In the genomic region with DNA sequence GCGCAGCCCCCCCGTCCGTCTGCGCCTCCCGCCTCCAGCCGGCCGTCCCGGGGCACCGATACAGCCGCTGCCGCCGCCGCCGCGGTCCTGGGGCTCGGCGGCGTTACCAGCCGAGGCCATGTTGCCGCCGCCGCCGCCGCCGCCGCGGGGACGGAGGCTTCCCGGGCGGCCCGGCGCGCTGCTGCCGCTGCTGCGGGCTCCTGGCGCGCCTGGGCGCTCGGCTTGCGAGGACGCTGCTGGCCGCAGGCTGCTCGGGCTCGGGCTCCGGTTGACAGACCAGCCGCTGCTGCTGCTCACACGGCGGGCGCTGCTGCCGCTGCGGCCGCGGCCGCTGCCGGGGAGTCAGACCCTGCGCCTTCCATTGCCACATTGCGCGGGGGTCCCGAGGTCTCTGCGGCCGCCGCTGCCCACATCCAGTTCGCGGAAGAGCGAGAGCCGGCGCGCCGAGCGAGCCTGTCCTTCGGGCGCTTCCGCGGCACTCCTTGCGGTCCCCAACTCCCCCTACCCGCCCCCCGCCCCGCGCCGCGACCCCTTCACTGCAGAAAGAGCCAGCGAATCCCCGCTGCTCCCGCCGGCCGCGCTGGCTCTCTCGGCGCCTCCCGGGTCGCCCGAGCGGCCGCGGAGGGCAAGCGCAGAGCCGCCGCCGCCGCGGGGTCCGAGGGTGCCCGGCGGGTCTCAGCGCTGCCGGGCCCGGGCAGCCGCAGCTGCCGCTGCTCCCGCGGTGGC, we compare ENCODE assay signal across 8 cellular contexts. TPM values are rescaled to one million over a fixed set of nuclear protein-coding genes. Genes with fewer than 3 reads are reported as not detected.
DNase-seq lines count a peak whose midpoint lies in the region; ATAC-seq and TF ChIP-seq lines count a peak whose summit lies in the region.

No MANE protein-coding gene starts in this region.

- H3K9me3 Mint-ChIP-seq in CD8-positive, alpha-beta T cell: no peaks in the 10 kb centered on the region
- H3K9me3 Mint-ChIP-seq in activated naive CD4-positive, alpha-beta T cell treated with anti-CD3 and anti-CD28 coated beads, Interleukin-2, amount 10 ng/mL, durations not matched to agents 7 days and 5 days: no peaks in the 10 kb centered on the region

- no peak for TF ChIP-seq CTCF in CD8-positive, alpha-beta T cell (IDR thresholded peaks at IDR 0.05)
- no peak for TF ChIP-seq CTCF in hepatocyte (IDR thresholded peaks at IDR 0.05; ENCODE audit: poor library complexity)
- no peak for TF ChIP-seq CTCF in smooth muscle cell (IDR thresholded peaks at IDR 0.05; ENCODE audit: borderline replicate concordance, insufficient read depth, poor library complexity, severe bottlenecking)

- ATAC-seq in CD8-positive, alpha-beta T cell: no peak
- ATAC-seq in HG03196 (IDR thresholded peaks at IDR 0.05; ENCODE audit: unreplicated experiment): no peak

- H3K79me2 ChIP-seq in hepatocyte (peaks cover 69% of the 10 kb centered on the region), smooth muscle cell (ENCODE audit: low read depth) (peaks cover 1% of the 10 kb centered on the region)

- peaks cover 28% of the 10 kb centered on the region for H3K27me3 Mint-ChIP-seq in CD8-positive, alpha-beta T cell (ENCODE audit: low read depth)
- H3K27me3 Mint-ChIP-seq in activated naive CD4-positive, alpha-beta T cell treated with anti-CD3 and anti-CD28 coated beads, Interleukin-2, amount 10 ng/mL, durations not matched to agents 7 days and 5 days: peaks cover 94% of the 10 kb centered on the region

- H3K27ac Mint-ChIP-seq in CD8-positive, alpha-beta T cell: no peak overlapping the region
- H3K27ac Mint-ChIP-seq in activated naive CD4-positive, alpha-beta T cell treated with anti-CD3 and anti-CD28 coated beads, Interleukin-2, amount 10 ng/mL, durations not matched to agents 7 days and 5 days: no peak overlapping the region

- H3K4me3 ChIP-seq in CD8-positive, alpha-beta T cell (ENCODE audit: low read depth, low read length): peak overlapping the region; percentile 99
- peak overlapping the region; percentile 90 for H3K4me3 ChIP-seq in HUES48 (ENCODE audit: low read depth, low read length)
- H3K4me3 ChIP-seq in hepatocyte: peak overlapping the region; percentile 98
- peak overlapping the region; percentile 90 for H3K4me3 ChIP-seq in smooth muscle cell

- under 1% methylated on average over 98 of the region's 111 CpGs for WGBS in hepatocyte (ENCODE audit: low lambda C conversion rate, missing lambda C conversion rate)
- whole genome bisulfite sequencing in smooth muscle cell (ENCODE audit: low lambda C conversion rate): under 1% methylated on average over 57 of the region's 111 CpGs

- peaks cover 55% of the 10 kb centered on the region for H3K4me1 Mint-ChIP-seq in CD8-positive, alpha-beta T cell (ENCODE audit: low read depth)
- peaks cover 53% of the 10 kb centered on the region for H3K4me1 Mint-ChIP-seq in activated naive CD4-positive, alpha-beta T cell treated with anti-CD3 and anti-CD28 coated beads, Interleukin-2, amount 10 ng/mL, durations not matched to agents 7 days and 5 days

- H3K9me3 ChIP-seq in CD8-positive, alpha-beta T cell (ENCODE audit: low read length): no peaks in the 10 kb centered on the region
- H3K9me3 ChIP-seq in HUES48 (ENCODE audit: control insufficient read depth, insufficient read depth, low read length) (no peaks in the 10 kb centered on the region), hepatocyte (ENCODE audit: low read depth) (no peaks in the 10 kb centered on the region), smooth muscle cell (replicated peaks; ENCODE audit: low read depth) (no peaks in the 10 kb centered on the region)

- no peak overlapping the region for H2AFZ ChIP-seq in hepatocyte
- H2AFZ ChIP-seq in smooth muscle cell (ENCODE audit: low read depth): peak overlapping the region; percentile 65

- peak in 1 of 7 experiments; percentile 16 for DNase-seq in CD8-positive, alpha-beta T cell
- peak; percentile 36 for DNase-seq in activated naive CD4-positive, alpha-beta T cell treated with anti-CD3 and anti-CD28 coated beads, Interleukin-2, amount 10 ng/mL, durations not matched to agents 7 days and 5 days
- peak; percentile 56 for DNase-seq in hepatocyte (ENCODE audit: low spot score)
- DNase-seq in smooth muscle cell (lab: John Stamatoyannopoulos, UW; ENCODE audit: unreplicated experiment): no peak
- DNase-seq in pons (ENCODE audit: low spot score): no peak
- no peak for DNase-seq in medulla oblongata (ENCODE audit: extremely low spot score)

- peaks cover 27% of the 10 kb centered on the region for H3F3A ChIP-seq in smooth muscle cell (ENCODE audit: low read depth)

- no peaks in the 10 kb centered on the region for H3K36me3 ChIP-seq in CD8-positive, alpha-beta T cell (ENCODE audit: insufficient read depth, low read length)
- H3K36me3 ChIP-seq in HUES48 (ENCODE audit: control insufficient read depth, insufficient read depth, low read length): peaks cover under 1% of the 10 kb centered on the region; the same call in 1 of the 2 replicates
- no peaks in the 10 kb centered on the region for H3K36me3 ChIP-seq in hepatocyte (replicated peaks; ENCODE audit: insufficient read depth, low read depth)
- no peaks in the 10 kb centered on the region for H3K36me3 ChIP-seq in smooth muscle cell (ENCODE audit: low read depth)

- no peaks in the 10 kb centered on the region for H3K9me2 ChIP-seq in hepatocyte (replicated peaks; ENCODE audit: insufficient read depth)

- intact Hi-C loops in CD8-positive, alpha-beta T cell (cut with DNase I, micrococcal nuclease): loop anchor here (1.0 to 5.0 kb wide), 3 partner anchors 366 to 709 kb away; a partner anchor contains a TSS

- POLR2A ChIA-PET in CD8-positive, alpha-beta T cell (lab: Charles Lee): interaction anchor here (0.6 to 0.8 kb wide), 3 partner anchors 9 to 1249 kb away, joined by 3 to 4 read pairs (median 3); a partner anchor contains a TSS

- H4K20me1 ChIP-seq in hepatocyte (ENCODE audit: insufficient read depth, poor library complexity, severe bottlenecking) (peaks cover 17% of the 10 kb centered on the region), smooth muscle cell (ENCODE audit: low read depth) (peaks cover 24% of the 10 kb centered on the region)

- no peak overlapping the region for H3K27ac ChIP-seq in CD8-positive, alpha-beta T cell (ENCODE audit: low read depth, low read length)
- H3K27ac ChIP-seq in HUES48 (ENCODE audit: low read depth, low read length) (peak overlapping the region; percentile 90), hepatocyte (peak overlapping the region; percentile 99), smooth muscle cell (ENCODE audit: low read depth) (peak overlapping the region; percentile 86)

- peaks cover 35% of the 10 kb centered on the region for H3K4me1 ChIP-seq in CD8-positive, alpha-beta T cell (ENCODE audit: insufficient read depth, low read length)
- H3K4me1 ChIP-seq in HUES48 (ENCODE audit: control insufficient read depth, insufficient read depth, low read length): peaks cover 32% of the 10 kb centered on the region
- peaks cover 2% of the 10 kb centered on the region for H3K4me1 ChIP-seq in hepatocyte (ENCODE audit: insufficient read depth)
- peaks cover 23% of the 10 kb centered on the region for H3K4me1 ChIP-seq in smooth muscle cell (ENCODE audit: low read depth)

- H3K4me2 ChIP-seq in hepatocyte (peak overlapping the region; percentile 88), smooth muscle cell (peak overlapping the region; percentile 96)

- H3K27me3 ChIP-seq in CD8-positive, alpha-beta T cell (ENCODE audit: insufficient read depth, low read length): no peaks in the 10 kb centered on the region
- peaks cover 13% of the 10 kb centered on the region for H3K27me3 ChIP-seq in HUES48 (ENCODE audit: control insufficient read depth, insufficient read depth, low read length)
- H3K27me3 ChIP-seq in hepatocyte: no peaks in the 10 kb centered on the region
- peaks cover 6% of the 10 kb centered on the region for H3K27me3 ChIP-seq in smooth muscle cell (ENCODE audit: low read depth)

- H3K9ac ChIP-seq in HUES48 (ENCODE audit: low read depth, low read length) (peak overlapping the region; percentile 75; the same call in 1 of the 2 replicates), smooth muscle cell (ENCODE audit: low read depth) (peak overlapping the region; percentile 42)

- peak overlapping the region; percentile 97 for H3K4me3 Mint-ChIP-seq in CD8-positive, alpha-beta T cell
- H3K4me3 Mint-ChIP-seq in activated naive CD4-positive, alpha-beta T cell treated with anti-CD3 and anti-CD28 coated beads, Interleukin-2, amount 10 ng/mL, durations not matched to agents 7 days and 5 days: peak overlapping the region; percentile 94

- CTCF ChIA-PET in CD8-positive, alpha-beta T cell (lab: Charles Lee): interaction anchor here (0.8 to 1.2 kb wide), 2 partner anchors 10 to 34 kb away, joined by 3 to 5 read pairs; no protein-coding TSS in a partner anchor
- CTCF ChIA-PET in activated naive CD4-positive, alpha-beta T cell treated with anti-CD3 and anti-CD28 coated beads, Interleukin-2, amount 10 ng/mL, durations not matched to agents 7 days and 5 days (lab: Charles Lee): interaction anchor here (1.3 kb wide), 1 partner anchor 46 kb away, joined by 5 read pairs; no protein-coding TSS in a partner anchor

- peaks cover 12% of the 10 kb centered on the region for H3K36me3 Mint-ChIP-seq in CD8-positive, alpha-beta T cell
- peaks cover 2% of the 10 kb centered on the region for H3K36me3 Mint-ChIP-seq in activated naive CD4-positive, alpha-beta T cell treated with anti-CD3 and anti-CD28 coated beads, Interleukin-2, amount 10 ng/mL, durations not matched to agents 7 days and 5 days

RNA-seq across cellular contexts. Expression of a gene that starts 8.4 kb away (rescaled TPM):
- 10 to 100 TPM; 11.8 to 13.7 TPM for total RNA-seq in CD8-positive, alpha-beta T cell
- 29.7 and 36.8 TPM in 2 replicates for total RNA-seq in hepatocyte
- 36.0 and 44.1 TPM in 2 replicates for polyA plus RNA-seq in hepatocyte
- total RNA-seq in smooth muscle cell: 6.3 and 20.6 TPM in 2 replicates
- polyA plus RNA-seq in smooth muscle cell: 3.7 and 5.8 TPM in 2 replicates

Comparison
In these comparisons a context has a peak if more than half of its experiments do, and no peak if none do; other contexts are left out.
1. DNase-seq: peak in activated naive CD4-positive, alpha-beta T cell treated with anti-CD3 and anti-CD28 coated beads, Interleukin-2, amount 10 ng/mL, durations not matched to agents 7 days and 5 days (single experiment) and hepatocyte (single experiment); none in smooth muscle cell (single experiment), pons (single experiment) and medulla oblongata (single experiment).
2. Peak in every context shown above with its lines, with median percentiles within 50 percentile points of each other: H3K4me3 ChIP-seq.